15 cellular contexts compared by ENCODE assay signal in the genomic region with DNA sequence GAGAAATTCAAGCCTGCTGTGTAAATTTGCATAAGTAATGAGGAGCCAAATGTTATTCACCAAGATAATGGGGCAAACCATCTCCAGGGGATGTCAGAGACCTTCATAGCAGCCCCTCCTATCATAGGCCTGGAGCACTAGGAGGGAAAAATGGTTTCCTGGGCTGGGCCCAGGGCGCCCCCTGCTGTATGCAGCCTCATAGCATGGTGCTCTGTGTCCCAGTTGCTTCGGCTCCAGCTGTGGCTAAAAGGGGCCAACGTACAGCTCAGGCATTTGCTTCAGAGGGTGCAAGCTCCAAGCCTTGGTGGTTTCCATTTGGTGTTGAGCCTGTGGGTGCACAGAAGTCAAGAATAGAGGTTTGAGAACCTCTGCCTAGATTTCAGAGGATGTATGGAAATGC.
A peak's percentile ranks its signal among the peaks of the same experiment; 100 is the strongest.
DNase-seq lines count a peak whose midpoint lies in the region; ATAC-seq, FAIRE-seq and TF ChIP-seq lines count a peak whose summit lies in the region.
"Had no signal": no experiment of that assay in that cellular context is flagged by ENCODE, and none has a peak within 500 bp of the region (broad histone marks: within the 10 kb centered on the region; RNA-seq: fewer than 3 reads in every experiment).

No MANE protein-coding gene starts in this region.

- peaks cover 3% of the 10 kb centered on the region for H3K27me3 Mint-ChIP-seq in astrocyte (ENCODE audit: low read depth, unreplicated experiment)

- 97% methylated on average over 3 of the region's 3 CpGs for WGBS in smooth muscle cell (ENCODE audit: low lambda C conversion rate)

- H3K9me3 ChIP-seq in astrocyte (ENCODE audit: insufficient read depth, low read depth, low read length) (no peaks in the 10 kb centered on the region), smooth muscle cell (replicated peaks; ENCODE audit: low read depth) (no peaks in the 10 kb centered on the region), kidney (ENCODE audit: control insufficient read depth in 1 of 2, low read length in 2 of 2) (no peaks in the 10 kb centered on the region)

- no peak for TF ChIP-seq CTCF in astrocyte (IDR thresholded peaks at IDR 0.05; ENCODE audit: insufficient read depth, low read depth, low read length)
- TF ChIP-seq CTCF in smooth muscle cell (IDR thresholded peaks at IDR 0.05; ENCODE audit: borderline replicate concordance, insufficient read depth, poor library complexity, severe bottlenecking) = peak; percentile 12
- no peak for TF ChIP-seq CTCF in kidney (IDR thresholded peaks at IDR 0.05; ENCODE audit: borderline replicate concordance, extremely low read depth, insufficient read depth)

- H3K4me1 Mint-ChIP-seq in astrocyte (ENCODE audit: low read depth, unreplicated experiment) = no peaks in the 10 kb centered on the region
- no peaks in the 10 kb centered on the region for H3K4me1 Mint-ChIP-seq in stimulated activated effector memory CD8-positive, alpha-beta T cell treated with anti-CD3 and anti-CD28 coated beads, Interleukin-12 subunit alpha, Interleukin-12 subunit beta, amount 100 ng/mL, for 72 hours
- H3K4me1 Mint-ChIP-seq: natural killer cell, T-helper 17 cell had no signal

- H3K9me3 Mint-ChIP-seq in astrocyte (ENCODE audit: unreplicated experiment) = no peaks in the 10 kb centered on the region
- H3K9me3 Mint-ChIP-seq in stimulated activated effector memory CD8-positive, alpha-beta T cell treated with anti-CD3 and anti-CD28 coated beads, Interleukin-12 subunit alpha, Interleukin-12 subunit beta, amount 100 ng/mL, for 72 hours = no peaks in the 10 kb centered on the region
- H3K9me3 Mint-ChIP-seq: activated T-helper 1 cell treated with anti-CD3 and anti-CD28 coated beads, Interleukin-12 subunit alpha, Interleukin-12 subunit beta, Interleukin-2, Interleukin-4 antibody, amounts not matched to agents 30 ng/mL and 10 ng/mL and 1 ng/mL, durations not matched to agents 14 hours and 24 hours and 36 hours; natural killer cell had no signal

- ATAC-seq in stimulated activated effector memory CD8-positive, alpha-beta T cell treated with anti-CD3 and anti-CD28 coated beads, Interleukin-12 subunit alpha, Interleukin-12 subunit beta, amount 100 ng/mL, for 72 hours = no peak
- ATAC-seq in esophagus mucosa = no peak
- ATAC-seq: natural killer cell, T-helper 17 cell had no signal

- H3K36me3 Mint-ChIP-seq in astrocyte (ENCODE audit: low read depth, unreplicated experiment) = no peaks in the 10 kb centered on the region
- H3K36me3 Mint-ChIP-seq in stimulated activated effector memory CD8-positive, alpha-beta T cell treated with anti-CD3 and anti-CD28 coated beads, Interleukin-12 subunit alpha, Interleukin-12 subunit beta, amount 100 ng/mL, for 72 hours = no peaks in the 10 kb centered on the region
- H3K36me3 Mint-ChIP-seq: natural killer cell had no signal

- FAIRE-seq in GM18507 (lab: Jason Lieb, UNC) = peak; percentile 56
- FAIRE-seq in astrocyte (lab: Jason Lieb, UNC) = peak; percentile 34
- no peak for FAIRE-seq in kidney (lab: Jason Lieb, UNC)

- H3K9ac ChIP-seq in astrocyte (ENCODE audit: low read length) (no peak overlapping the region), smooth muscle cell (ENCODE audit: low read depth) (no peak overlapping the region), kidney (ENCODE audit: low read length in 2 of 2) (no peak overlapping the region)
- H3K9ac ChIP-seq: BLaER1 had no signal

- H3K36me3 ChIP-seq in astrocyte (ENCODE audit: insufficient read depth, low read length) = no peaks in the 10 kb centered on the region
- no peaks in the 10 kb centered on the region for H3K36me3 ChIP-seq in smooth muscle cell (ENCODE audit: low read depth)
- H3K36me3 ChIP-seq in kidney (ENCODE audit: control insufficient read depth in 1 of 2, insufficient read depth in 2 of 2, low read length in 2 of 2) = no peaks in the 10 kb centered on the region
- H3K36me3 ChIP-seq: BLaER1 had no signal

- peak; percentile 53 for DNase-seq in activated CD8-positive, alpha-beta memory T cell treated with anti-CD3 and anti-CD28 coated beads for 24 hours
- DNase-seq in activated CD8-positive, alpha-beta memory T cell treated with anti-CD3 and anti-CD28 coated beads, Interleukin-2, amount 50 U/mL, for 4 hours = no peak
- no peak for DNase-seq in GM18507 (ENCODE audit: extremely low spot score, insufficient read length, low read depth)
- no peak for DNase-seq in astrocyte (ENCODE audit: low read depth)
- no peak for DNase-seq in smooth muscle cell (lab: John Stamatoyannopoulos, UW; ENCODE audit: unreplicated experiment)
- DNase-seq in kidney = no peak
- DNase-seq in stimulated activated effector memory CD8-positive, alpha-beta T cell treated with anti-CD3 and anti-CD28 coated beads, Interleukin-12 subunit alpha, Interleukin-12 subunit beta, amount 100 ng/mL, for 72 hours (ENCODE audit: low spot score in 2 of 2) = no peak
- DNase-seq: foreskin melanocyte, kidney glomerular epithelial cell, natural killer cell, NCI-H187 treated with DMSO at 0.1 percent for 48 hours, T-helper 17 cell had no signal

- no peak overlapping the region for H3K27ac Mint-ChIP-seq in astrocyte (ENCODE audit: unreplicated experiment)
- no peak overlapping the region for H3K27ac Mint-ChIP-seq in stimulated activated effector memory CD8-positive, alpha-beta T cell treated with anti-CD3 and anti-CD28 coated beads, Interleukin-12 subunit alpha, Interleukin-12 subunit beta, amount 100 ng/mL, for 72 hours
- H3K27ac Mint-ChIP-seq: activated T-helper 1 cell treated with anti-CD3 and anti-CD28 coated beads, Interleukin-12 subunit alpha, Interleukin-12 subunit beta, Interleukin-2, Interleukin-4 antibody, amounts not matched to agents 30 ng/mL and 10 ng/mL and 1 ng/mL, durations not matched to agents 14 hours and 24 hours and 36 hours; natural killer cell; T-helper 17 cell had no signal

- no peaks in the 10 kb centered on the region for H3F3A ChIP-seq in smooth muscle cell (ENCODE audit: low read depth)

- H3K27ac ChIP-seq in astrocyte (ENCODE audit: low read depth, low read length) (no peak overlapping the region), smooth muscle cell (ENCODE audit: low read depth) (no peak overlapping the region), kidney (ENCODE audit: low read depth in 2 of 2, low read length in 2 of 2) (no peak overlapping the region)
- H3K27ac ChIP-seq: BLaER1 had no signal

- no peak overlapping the region for H3K4me3 ChIP-seq in astrocyte (ENCODE audit: insufficient read depth, low read depth, low read length)
- H3K4me3 ChIP-seq in smooth muscle cell = no peak overlapping the region
- no peak overlapping the region for H3K4me3 ChIP-seq in kidney (ENCODE audit: low read length in 2 of 2)
- H3K4me3 ChIP-seq: BLaER1 had no signal

- intact Hi-C loops in kidney (cut with DNase I) = no loop called here

- peaks cover 4% of the 10 kb centered on the region for H3K4me1 ChIP-seq in astrocyte (ENCODE audit: insufficient read depth, low read length)
- H3K4me1 ChIP-seq in smooth muscle cell (ENCODE audit: low read depth) = no peaks in the 10 kb centered on the region
- no peaks in the 10 kb centered on the region for H3K4me1 ChIP-seq in kidney (ENCODE audit: control insufficient read depth in 1 of 2, insufficient read depth in 1 of 2, low read depth in 1 of 2, low read length in 2 of 2)
- H3K4me1 ChIP-seq: BLaER1 had no signal

- H3K27me3 ChIP-seq in astrocyte (ENCODE audit: insufficient read depth, low read length) (no peaks in the 10 kb centered on the region), smooth muscle cell (ENCODE audit: low read depth) (no peaks in the 10 kb centered on the region)

- H3K79me2 ChIP-seq in astrocyte (ENCODE audit: insufficient read depth, low read length) = no peaks in the 10 kb centered on the region
- H3K79me2 ChIP-seq in smooth muscle cell (ENCODE audit: low read depth) = no peaks in the 10 kb centered on the region

- H4K20me1 ChIP-seq in astrocyte (ENCODE audit: insufficient read depth, low read length) (no peaks in the 10 kb centered on the region), smooth muscle cell (ENCODE audit: low read depth) (no peaks in the 10 kb centered on the region)
- H4K20me1 ChIP-seq: BLaER1 had no signal

- no peak overlapping the region for H3K4me2 ChIP-seq in astrocyte (ENCODE audit: low read length)
- H3K4me2 ChIP-seq in smooth muscle cell = no peak overlapping the region
- H3K4me2 ChIP-seq: BLaER1 had no signal

- H3K4me3 Mint-ChIP-seq in astrocyte (ENCODE audit: unreplicated experiment) = no peak overlapping the region
- H3K4me3 Mint-ChIP-seq in stimulated activated effector memory CD8-positive, alpha-beta T cell treated with anti-CD3 and anti-CD28 coated beads, Interleukin-12 subunit alpha, Interleukin-12 subunit beta, amount 100 ng/mL, for 72 hours = no peak overlapping the region
- H3K4me3 Mint-ChIP-seq: activated T-helper 1 cell treated with anti-CD3 and anti-CD28 coated beads, Interleukin-12 subunit alpha, Interleukin-12 subunit beta, Interleukin-2, Interleukin-4 antibody, amounts not matched to agents 30 ng/mL and 10 ng/mL and 1 ng/mL, durations not matched to agents 14 hours and 24 hours and 36 hours; natural killer cell had no signal

- no peak overlapping the region for H2AFZ ChIP-seq in astrocyte (ENCODE audit: low read depth, low read length)
- H2AFZ ChIP-seq in smooth muscle cell (ENCODE audit: low read depth) = no peak overlapping the region
